ENCODE assay signal across 13 cellular contexts in the genomic region with DNA sequence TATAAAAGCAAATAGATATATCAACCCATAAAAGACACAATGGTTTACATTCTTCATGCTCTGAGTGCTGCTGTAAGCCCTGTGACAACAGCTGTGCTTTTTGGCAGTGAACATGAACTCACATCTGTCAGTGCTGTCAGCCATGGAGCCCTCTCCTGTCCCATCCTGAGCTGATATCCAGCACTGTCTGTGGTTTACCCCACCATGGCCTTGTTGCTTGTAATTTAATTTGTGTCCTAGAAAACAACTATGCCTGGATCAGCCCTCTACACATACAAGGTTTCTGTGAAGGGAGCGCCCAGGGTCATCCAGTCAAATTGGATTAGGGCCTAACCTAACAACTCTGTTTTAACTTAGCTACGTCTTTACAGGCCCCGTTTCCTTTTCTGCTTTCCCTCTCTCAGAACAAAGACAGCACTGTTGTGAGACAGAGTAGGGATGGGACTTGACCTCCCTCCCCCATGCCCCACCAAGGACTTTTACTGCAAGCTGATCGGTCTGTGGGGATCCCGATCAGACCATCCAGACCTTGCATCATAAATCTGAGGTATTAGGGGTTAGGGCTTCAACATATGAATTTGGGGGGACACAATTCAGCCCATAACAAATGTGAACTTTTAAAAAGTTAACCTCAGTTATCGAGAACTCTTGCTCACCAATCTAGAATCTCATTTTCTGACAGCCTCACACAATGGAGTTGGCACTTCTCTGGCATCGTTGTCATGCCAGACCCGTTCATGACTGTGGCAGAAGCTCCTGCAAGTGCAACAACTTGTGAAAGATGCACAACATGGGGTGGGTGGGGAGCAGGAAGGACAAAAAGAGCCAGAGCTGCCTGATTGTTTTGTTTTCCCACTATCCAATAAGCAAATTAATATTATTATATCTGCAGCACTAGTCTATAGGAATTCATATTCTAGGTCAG. TPM values are rescaled to one million over a fixed set of nuclear protein-coding genes. Genes with fewer than 3 reads are reported as not detected.
DNase-seq lines count a peak whose midpoint lies in the region; ATAC-seq and TF ChIP-seq lines count a peak whose summit lies in the region.
"Had no signal": no experiment of that assay in that cellular context is flagged by ENCODE, and none has a peak within 500 bp of the region (broad histone marks: within the 10 kb centered on the region; RNA-seq: fewer than 3 reads in every experiment).

No MANE protein-coding gene starts in this region.

- intact Hi-C loops in sigmoid colon (cut with DNase I), result loop anchor here (5.0 to 10.0 kb wide), 2 partner anchors 261 to 389 kb away; a partner anchor contains a TSS
- intact Hi-C loops in CD4-positive, alpha-beta memory T cell (cut with micrococcal nuclease), result no loop called here

- H3K36me3 ChIP-seq in Loucy (ENCODE audit: insufficient read depth, low read length), result no peaks in the 10 kb centered on the region
- no peaks in the 10 kb centered on the region for H3K36me3 ChIP-seq in sigmoid colon
- H3K36me3 ChIP-seq in CD4-positive, alpha-beta memory T cell (ENCODE audit: insufficient read depth, low read length), result no peaks in the 10 kb centered on the region

- DNase-seq in inferior parietal cortex (ENCODE audit: extremely low spot score) (peak; percentile 64), sigmoid colon (peak; percentile 71), NCI-H2107 (lab: John Stamatoyannopoulos, UW) (no peak)
- DNase-seq in CD4-positive, alpha-beta memory T cell, result no peak
- DNase-seq: activated T-cell treated with anti-CD3 and anti-CD28 coated beads, Interleukin-2, amount 50 U/mL, for 4 hours; DMS79; natural killer cell; SW 1271 had no signal

- no peaks in the 10 kb centered on the region for H4K20me1 ChIP-seq in Loucy (ENCODE audit: insufficient read depth, low read length, poor library complexity, severe bottlenecking)

- H3K4me2 ChIP-seq in Loucy (ENCODE audit: low read depth, low read length, poor library complexity, severe bottlenecking), result peak overlapping the region; percentile 79
- H3K4me2 ChIP-seq: KMS-11 had no signal

- no peak for TF ChIP-seq POLR2A in sigmoid colon (IDR thresholded peaks at IDR 0.05)

- peaks cover 1 to 5% of the 10 kb centered on the region in 2 donors for H3K27me3 Mint-ChIP-seq in CD4-positive, alpha-beta memory T cell

- CTCF ChIA-PET in CD4-positive, alpha-beta memory T cell (lab: Charles Lee; ENCODE audit: partially characterized antibody), result interaction anchor here (0.9 to 6.3 kb wide), 12 partner anchors 7 to 782 kb away, joined by 3 to 61 read pairs (median 3); no protein-coding TSS in a partner anchor

- no peak overlapping the region for H3K27ac Mint-ChIP-seq in CD4-positive, alpha-beta memory T cell
- H3K27ac Mint-ChIP-seq: natural killer cell had no signal

- no peak overlapping the region for H3K4me3 Mint-ChIP-seq in CD4-positive, alpha-beta memory T cell
- H3K4me3 Mint-ChIP-seq: activated T-cell treated with anti-CD3 and anti-CD28 coated beads, Interleukin-2, amount 50 U/mL, for 4 hours; natural killer cell had no signal

- ATAC-seq in HG02610 (IDR thresholded peaks at IDR 0.05; ENCODE audit: unreplicated experiment) (no peak), HG03378 (IDR thresholded peaks at IDR 0.05; ENCODE audit: unreplicated experiment) (no peak)
- ATAC-seq: activated T-cell treated with anti-CD3 and anti-CD28 coated beads, Interleukin-2, amount 50 U/mL, for 4 hours; natural killer cell had no signal

- H2AFZ ChIP-seq in Loucy (ENCODE audit: low read length), result no peak overlapping the region

- WGBS in sigmoid colon, 2 donors, result 12 to 60% methylated on average over 8 of the region's 8 CpGs

- H3K4me1 ChIP-seq in Loucy (ENCODE audit: insufficient read depth, low read length, poor library complexity, severe bottlenecking) (peaks cover 64% of the 10 kb centered on the region), sigmoid colon (peaks cover 0 to 36% (median 32%) of the 10 kb centered on the region in 4 donors)
- peaks cover 2% of the 10 kb centered on the region for H3K4me1 ChIP-seq in CD4-positive, alpha-beta memory T cell (ENCODE audit: insufficient read depth, low read length)

- peaks cover 10% of the 10 kb centered on the region; the same call in 1 of the 2 replicates for H3F3A ChIP-seq in Loucy (ENCODE audit: low read depth)

- no peak overlapping the region for H3K9ac ChIP-seq in Loucy (ENCODE audit: low read depth, low read length, poor library complexity, severe bottlenecking)
- H3K9ac ChIP-seq: KMS-11 had no signal

- no peaks in the 10 kb centered on the region for H3K9me2 ChIP-seq in Loucy (replicated peaks; ENCODE audit: low read depth, low read length)

- no peaks in the 10 kb centered on the region for H3K9me3 ChIP-seq in Loucy (ENCODE audit: insufficient read depth, low read depth, low read length)
- no peaks in the 10 kb centered on the region for H3K9me3 ChIP-seq in sigmoid colon
- no peaks in the 10 kb centered on the region for H3K9me3 ChIP-seq in CD4-positive, alpha-beta memory T cell (ENCODE audit: control insufficient read depth in 1 of 2, low read length in 2 of 2)

- TF ChIP-seq EP300 in sigmoid colon (IDR thresholded peaks at IDR 0.05), result no peak

- H3K4me3 ChIP-seq in Loucy (ENCODE audit: low read length, poor library complexity, severe bottlenecking) (no peak overlapping the region), sigmoid colon (no peak overlapping the region)
- no peak overlapping the region for H3K4me3 ChIP-seq in CD4-positive, alpha-beta memory T cell (ENCODE audit: low read length in 2 of 2)

- H3K9me3 Mint-ChIP-seq in CD4-positive, alpha-beta memory T cell, result no peaks in the 10 kb centered on the region
- H3K9me3 Mint-ChIP-seq: activated T-cell treated with anti-CD3 and anti-CD28 coated beads, Interleukin-2, amount 50 U/mL, for 4 hours; natural killer cell had no signal

- H3K36me3 Mint-ChIP-seq in CD4-positive, alpha-beta memory T cell, result no peaks in the 10 kb centered on the region
- H3K36me3 Mint-ChIP-seq: natural killer cell had no signal

- H3K4me1 Mint-ChIP-seq in CD4-positive, alpha-beta memory T cell, result peaks cover 12 to 31% (median 18%) of the 10 kb centered on the region in 4 donors

- POLR2A ChIA-PET in CD4-positive, alpha-beta memory T cell (lab: Charles Lee; ENCODE audit: partially characterized antibody), result no interaction called here

- TF ChIP-seq CTCF in Loucy (conservative IDR thresholded peaks at IDR 0.05; ENCODE audit: low read length), result no peak
- TF ChIP-seq CTCF in sigmoid colon (IDR thresholded peaks at IDR 0.05), result no peak

- H3K27me3 ChIP-seq in Loucy (ENCODE audit: insufficient read depth, low read length, poor library complexity, severe bottlenecking) (no peaks in the 10 kb centered on the region), sigmoid colon (no peaks in the 10 kb centered on the region)
- H3K27me3 ChIP-seq in CD4-positive, alpha-beta memory T cell (ENCODE audit: insufficient read depth, low read length), result no peaks in the 10 kb centered on the region

- H3K79me2 ChIP-seq in Loucy (ENCODE audit: insufficient read depth, low read length), result no peaks in the 10 kb centered on the region

- peak overlapping the region; percentile 92 for H3K27ac ChIP-seq in angular gyrus (ENCODE audit: low read depth, low read length)
- peak overlapping the region; percentile 74 to 81 (median 80) for H3K27ac ChIP-seq in sigmoid colon
- no peak overlapping the region for H3K27ac ChIP-seq in CD4-positive, alpha-beta memory T cell (ENCODE audit: low read depth, low read length)
- H3K27ac ChIP-seq: KMS-11 had no signal

RNA-seq across cellular contexts. Expression of a gene that starts 16.4 kb away (rescaled TPM):
- total RNA-seq in sigmoid colon, result 1 to 10 TPM; 1.2 to 4.7 (median 2.2) TPM
- polyA plus RNA-seq in sigmoid colon, result 10 to 100 TPM; 12.5 to 28.5 (median 18.6) TPM
- total RNA-seq in CD4-positive, alpha-beta memory T cell, result 1 to 10 TPM; 1.9 to 2.3 TPM
- polyA plus RNA-seq in CD4-positive, alpha-beta memory T cell, result 1 to 10 TPM; 1.1 to 1.9 TPM

Comparison
In these comparisons a context has a peak if more than half of its experiments do, and no peak if none do; other contexts are left out.
1. DNase-seq: peak in inferior parietal cortex (single experiment) and sigmoid colon (single experiment); none in NCI-H2107 (single experiment) and CD4-positive, alpha-beta memory T cell (0 of 5).